Comparison of ENCODE assay signal across 1 cellular context in the genomic region with DNA sequence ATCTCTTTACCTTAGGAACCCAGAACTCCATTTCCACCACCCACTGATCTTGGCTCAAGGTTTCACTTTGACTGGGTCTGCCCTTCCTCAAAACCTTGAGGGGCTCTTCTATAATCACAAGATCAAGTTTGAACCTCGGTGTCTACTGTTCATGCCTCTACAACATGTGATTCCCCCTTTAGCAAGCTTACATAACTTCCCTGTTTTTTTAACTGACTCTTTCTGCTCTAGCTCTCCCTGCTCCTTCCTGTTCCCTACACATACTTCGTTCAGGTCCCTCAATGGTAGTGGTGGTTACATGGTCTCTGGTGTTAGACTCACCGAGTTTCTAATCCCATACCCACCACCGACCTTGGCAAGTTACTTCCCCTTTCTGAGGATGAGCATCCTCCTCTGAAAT.
TF ChIP-seq lines count a peak whose summit lies in the region.

No MANE protein-coding gene starts in this region.

TF ChIP-seq in HepG2, 621 proteins besides CTCF, POLR2A, EP300 and RAD21:
- TF ChIP-seq, protein P1, sequence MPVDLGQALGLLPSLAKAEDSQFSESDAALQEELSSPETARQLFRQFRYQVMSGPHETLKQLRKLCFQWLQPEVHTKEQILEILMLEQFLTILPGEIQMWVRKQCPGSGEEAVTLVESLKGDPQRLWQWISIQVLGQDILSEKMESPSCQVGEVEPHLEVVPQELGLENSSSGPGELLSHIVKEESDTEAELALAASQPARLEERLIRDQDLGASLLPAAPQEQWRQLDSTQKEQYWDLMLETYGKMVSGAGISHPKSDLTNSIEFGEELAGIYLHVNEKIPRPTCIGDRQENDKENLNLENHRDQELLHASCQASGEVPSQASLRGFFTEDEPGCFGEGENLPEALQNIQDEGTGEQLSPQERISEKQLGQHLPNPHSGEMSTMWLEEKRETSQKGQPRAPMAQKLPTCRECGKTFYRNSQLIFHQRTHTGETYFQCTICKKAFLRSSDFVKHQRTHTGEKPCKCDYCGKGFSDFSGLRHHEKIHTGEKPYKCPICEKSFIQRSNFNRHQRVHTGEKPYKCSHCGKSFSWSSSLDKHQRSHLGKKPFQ (CRISPR knock-in tag; IDR thresholded peaks at IDR 0.05; ENCODE audit: insufficient replicate concordance): no peak
- TF ChIP-seq NFYC (CRISPR knock-in tag; IDR thresholded peaks at IDR 0.05) (no peak), KAT8 (CRISPR knock-in tag; IDR thresholded peaks at IDR 0.05) (no peak), TEAD3 (CRISPR knock-in tag; optimal IDR thresholded peaks at IDR 0.05; ENCODE audit: borderline replicate concordance) (no peak), ZEB1 (IDR thresholded peaks at IDR 0.05; ENCODE audit: insufficient replicate concordance, low read depth) (no peak), ATRX (CRISPR knock-in tag; IDR thresholded peaks at IDR 0.05; ENCODE audit: borderline replicate concordance) (no peak), ZNF850 (CRISPR knock-in tag; conservative IDR thresholded peaks at IDR 0.05) (no peak), ZNF598 (CRISPR knock-in tag; IDR thresholded peaks at IDR 0.05; ENCODE audit: borderline replicate concordance) (no peak), ZNF138 (CRISPR knock-in tag; IDR thresholded peaks at IDR 0.05; ENCODE audit: low read depth) (no peak), HNRNPK (IDR thresholded peaks at IDR 0.05; ENCODE audit: low read depth, low read length, poor library complexity, severe bottlenecking) (no peak), POLR2G (IDR thresholded peaks at IDR 0.05; ENCODE audit: low read depth, low read length) (no peak), NR2F2 (IDR thresholded peaks at IDR 0.05; ENCODE audit: borderline replicate concordance, low read depth) (no peak)
